34 cellular contexts compared by ENCODE assay signal in the genomic region with DNA sequence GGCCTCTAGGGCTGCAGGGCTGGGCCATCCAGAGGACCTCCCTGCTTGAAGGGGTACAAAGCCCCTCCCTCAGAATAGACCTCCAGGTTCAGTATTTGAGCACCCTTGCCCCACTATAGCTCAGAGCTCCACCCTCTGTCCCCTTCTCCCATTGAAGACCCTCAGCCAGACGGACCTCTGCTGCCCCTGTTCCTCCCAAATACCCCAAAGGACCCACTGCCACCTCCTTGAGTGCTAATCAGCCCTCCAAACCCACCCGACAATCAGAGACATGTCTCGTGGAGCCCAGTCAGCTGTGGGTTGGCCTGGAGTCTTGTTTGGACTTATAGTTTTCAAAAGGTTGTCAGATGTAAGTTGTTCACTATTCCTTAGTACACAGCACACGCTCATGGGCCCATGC.
A peak's percentile ranks its signal among the peaks of the same experiment; 100 is the strongest.
DNase-seq lines count a peak whose midpoint lies in the region; ATAC-seq and TF ChIP-seq lines count a peak whose summit lies in the region.
"Had no signal": no experiment of that assay in that cellular context is flagged by ENCODE, and none has a peak within 500 bp of the region (broad histone marks: within the 10 kb centered on the region; RNA-seq: fewer than 3 reads in every experiment).

No MANE protein-coding gene starts in this region.

- H3K9me3 ChIP-seq in lung (ENCODE audit: control insufficient read depth in 2 of 2, insufficient read depth in 1 of 2, low read length in 1 of 2) = peaks cover 0 to under 1% of the 10 kb centered on the region in 2 donors
- H3K9me3 ChIP-seq: BE2C had no signal

- peak; percentile 39 for DNase-seq in islet precursor cell
- DNase-seq in lung (ENCODE audit: low spot score) = peak; percentile 16
- DNase-seq in neural crest cell (ENCODE audit: low read depth, low spot score) = no peak
- no peak for DNase-seq in substantia nigra (lab: John Stamatoyannopoulos, UW)
- DNase-seq in HK-2 (ENCODE audit: unreplicated experiment) = no peak
- DNase-seq in activated naive CD4-positive, alpha-beta T cell treated with anti-CD3 and anti-CD28 coated beads for 36 hours = no peak
- DNase-seq: 8988T; ACHN; AML-193; BE2C; Caco-2; Calu3; CD4-positive, alpha-beta memory T cell; CD4-positive, alpha-beta T cell; CD4-positive, CD25-positive, alpha-beta regulatory T cell; CD8-positive, alpha-beta memory T cell; CD8-positive, alpha-beta T cell; COR-L47; DMS 273 treated with DMSO at 0.1 percent for 48 hours; DMS153; DMS53; DMS79; DMS79 treated with DMSO at 0.1 percent for 48 hours; DND-41; EL had no signal

- H3K36me3 Mint-ChIP-seq in neural crest cell (ENCODE audit: low read depth) = peaks cover 7% of the 10 kb centered on the region
- H3K36me3 Mint-ChIP-seq in activated naive CD4-positive, alpha-beta T cell treated with anti-CD3 and anti-CD28 coated beads for 36 hours (ENCODE audit: low read depth) = no peaks in the 10 kb centered on the region
- H3K36me3 Mint-ChIP-seq: CD14-positive monocyte; CD4-positive, alpha-beta memory T cell; CD4-positive, CD25-positive, alpha-beta regulatory T cell; CD8-positive, alpha-beta T cell had no signal

- no peaks in the 10 kb centered on the region for H3K27me3 ChIP-seq in lung (ENCODE audit: control insufficient read depth, insufficient read depth)
- H3K27me3 ChIP-seq: BE2C, BLaER1 had no signal

- peaks cover 6% of the 10 kb centered on the region for H3K9me3 Mint-ChIP-seq in neural crest cell
- peaks cover 5% of the 10 kb centered on the region for H3K9me3 Mint-ChIP-seq in activated naive CD4-positive, alpha-beta T cell treated with anti-CD3 and anti-CD28 coated beads for 36 hours
- H3K9me3 Mint-ChIP-seq: CD8-positive, alpha-beta T cell had no signal

- no peak for ATAC-seq in lung (ENCODE audit: insufficient read depth, low FRiP score)
- ATAC-seq in HG03280 (IDR thresholded peaks at IDR 0.05; ENCODE audit: unreplicated experiment) = no peak
- ATAC-seq in GM21576 (IDR thresholded peaks at IDR 0.05; ENCODE audit: unreplicated experiment) = no peak
- ATAC-seq: CD8-positive, alpha-beta T cell had no signal

- H3K36me3 ChIP-seq in lung (ENCODE audit: control insufficient read depth in 2 of 2, insufficient read depth in 2 of 2, low read length in 2 of 2) = no peaks in the 10 kb centered on the region
- H3K36me3 ChIP-seq: BE2C; BLaER1; BLaER1 treated with 17β-estradiol and CSF1 and Interleukin-3, amounts not matched to agents 10 nM and 100 nM had no signal

- H3K27ac ChIP-seq in lung (ENCODE audit: low read depth in 1 of 2, low read length in 1 of 2) (no peak overlapping the region), substantia nigra (ENCODE audit: low read depth, low read length, poor library complexity, severe bottlenecking) (peak overlapping the region; percentile 57)
- H3K27ac ChIP-seq: 22Rv1; A549; BLaER1; BLaER1 treated with 17β-estradiol and CSF1 and Interleukin-3, amounts not matched to agents 10 nM and 100 nM; C4-2B had no signal

- peaks cover 34% of the 10 kb centered on the region for H3K4me1 Mint-ChIP-seq in neural crest cell
- no peaks in the 10 kb centered on the region for H3K4me1 Mint-ChIP-seq in activated naive CD4-positive, alpha-beta T cell treated with anti-CD3 and anti-CD28 coated beads for 36 hours (ENCODE audit: low read depth)
- H3K4me1 Mint-ChIP-seq: B cell; CD14-positive monocyte; CD4-positive, alpha-beta memory T cell; CD4-positive, CD25-positive, alpha-beta regulatory T cell; CD8-positive, alpha-beta memory T cell had no signal

- TF ChIP-seq CTCF in lung (IDR thresholded peaks at IDR 0.05; ENCODE audit: control extremely low read depth, extremely low read depth) = no peak
- TF ChIP-seq CTCF in neural crest cell (conservative IDR thresholded peaks at IDR 0.05) = no peak

- CTCF ChIA-PET in activated naive CD4-positive, alpha-beta T cell treated with anti-CD3 and anti-CD28 coated beads for 36 hours (lab: Charles Lee) = no interaction called here

- 92 to 95% methylated on average over 4 of the region's 4 CpGs for WGBS in lung, 2 donors

- H3K4me3 Mint-ChIP-seq in neural crest cell = no peak overlapping the region
- H3K4me3 Mint-ChIP-seq in activated naive CD4-positive, alpha-beta T cell treated with anti-CD3 and anti-CD28 coated beads for 36 hours = no peak overlapping the region
- H3K4me3 Mint-ChIP-seq: B cell; CD14-positive monocyte; CD4-positive, alpha-beta memory T cell; CD4-positive, alpha-beta T cell; CD4-positive, CD25-positive, alpha-beta regulatory T cell; CD8-positive, alpha-beta memory T cell; CD8-positive, alpha-beta T cell had no signal

- H3K27ac Mint-ChIP-seq in neural crest cell (ENCODE audit: unreplicated experiment) = peak overlapping the region; percentile 28
- H3K27ac Mint-ChIP-seq in activated naive CD4-positive, alpha-beta T cell treated with anti-CD3 and anti-CD28 coated beads for 36 hours = no peak overlapping the region
- H3K27ac Mint-ChIP-seq: B cell; CD14-positive monocyte; CD4-positive, alpha-beta memory T cell; CD4-positive, alpha-beta T cell; CD4-positive, CD25-positive, alpha-beta regulatory T cell; CD8-positive, alpha-beta T cell had no signal

- no peak overlapping the region for H3K4me3 ChIP-seq in lung
- H3K4me3 ChIP-seq: A549; BLaER1; BLaER1 treated with 17β-estradiol and CSF1 and Interleukin-3, amounts not matched to agents 10 nM and 100 nM had no signal

- H3K27me3 Mint-ChIP-seq in neural crest cell (ENCODE audit: low read depth) = no peaks in the 10 kb centered on the region
- no peaks in the 10 kb centered on the region for H3K27me3 Mint-ChIP-seq in activated naive CD4-positive, alpha-beta T cell treated with anti-CD3 and anti-CD28 coated beads for 36 hours (ENCODE audit: low read depth)
- H3K27me3 Mint-ChIP-seq: CD4-positive, alpha-beta T cell; CD4-positive, CD25-positive, alpha-beta regulatory T cell had no signal

- peaks cover 0 to 3% of the 10 kb centered on the region in 2 donors for H3K4me1 ChIP-seq in lung (ENCODE audit: control insufficient read depth in 2 of 2, insufficient read depth in 2 of 2, low read length in 2 of 2)
- H3K4me1 ChIP-seq: BE2C had no signal

- intact Hi-C loops in activated naive CD4-positive, alpha-beta T cell treated with anti-CD3 and anti-CD28 coated beads for 36 hours (cut with micrococcal nuclease) = no loop called here

Comparison
In these comparisons a context has a peak if more than half of its experiments do, and no peak if none do; other contexts are left out.
1. DNase-seq: peak in islet precursor cell (single experiment) and lung (single experiment); none in neural crest cell (single experiment), substantia nigra (0 of 49), HK-2 (single experiment) and activated naive CD4-positive, alpha-beta T cell treated with anti-CD3 and anti-CD28 coated beads for 36 hours (single experiment).